ENCODE assay signal across 1 cellular context in the genomic region with DNA sequence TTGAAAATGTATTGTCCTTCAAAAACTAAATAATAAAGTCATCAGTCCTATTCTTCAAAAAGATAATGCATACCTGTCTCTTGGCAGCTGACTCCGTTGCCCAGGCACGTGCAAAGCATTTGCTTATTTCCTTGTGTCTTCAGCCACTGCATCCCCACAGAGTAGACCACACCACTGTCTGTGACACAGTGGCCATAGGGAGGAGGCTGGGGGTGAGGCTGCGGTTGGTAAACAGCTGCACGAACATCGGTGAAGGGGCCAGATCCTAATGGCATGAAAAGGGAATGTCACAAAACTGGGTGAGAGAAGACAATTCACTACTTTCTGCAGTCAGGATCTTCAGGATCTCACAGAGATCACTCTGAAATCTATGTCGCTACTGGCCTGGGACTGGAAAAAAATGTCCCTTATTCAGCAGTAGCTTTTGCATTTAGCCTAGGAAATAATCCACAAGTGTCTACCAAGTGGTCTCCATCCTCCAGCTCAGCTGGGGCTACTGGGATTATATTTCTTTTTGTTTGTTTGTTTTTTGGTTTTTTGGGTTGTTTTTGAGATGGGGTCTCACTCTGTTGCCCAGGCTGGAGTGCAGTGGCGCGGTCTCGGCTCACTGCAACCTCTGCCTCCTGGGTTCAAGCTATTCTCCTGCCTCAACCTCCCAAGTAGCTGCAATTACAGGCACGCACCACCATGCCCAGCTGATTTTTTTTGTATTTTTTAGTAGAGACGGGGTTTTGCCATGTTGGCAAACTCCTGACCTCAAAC.
TF ChIP-seq lines count a peak whose summit lies in the region.

No MANE protein-coding gene starts in this region.

TF ChIP-seq in HepG2, 621 proteins besides CTCF, POLR2A, EP300 and RAD21 (continued from another document and continues in another):
- TF ChIP-seq, protein P1, sequence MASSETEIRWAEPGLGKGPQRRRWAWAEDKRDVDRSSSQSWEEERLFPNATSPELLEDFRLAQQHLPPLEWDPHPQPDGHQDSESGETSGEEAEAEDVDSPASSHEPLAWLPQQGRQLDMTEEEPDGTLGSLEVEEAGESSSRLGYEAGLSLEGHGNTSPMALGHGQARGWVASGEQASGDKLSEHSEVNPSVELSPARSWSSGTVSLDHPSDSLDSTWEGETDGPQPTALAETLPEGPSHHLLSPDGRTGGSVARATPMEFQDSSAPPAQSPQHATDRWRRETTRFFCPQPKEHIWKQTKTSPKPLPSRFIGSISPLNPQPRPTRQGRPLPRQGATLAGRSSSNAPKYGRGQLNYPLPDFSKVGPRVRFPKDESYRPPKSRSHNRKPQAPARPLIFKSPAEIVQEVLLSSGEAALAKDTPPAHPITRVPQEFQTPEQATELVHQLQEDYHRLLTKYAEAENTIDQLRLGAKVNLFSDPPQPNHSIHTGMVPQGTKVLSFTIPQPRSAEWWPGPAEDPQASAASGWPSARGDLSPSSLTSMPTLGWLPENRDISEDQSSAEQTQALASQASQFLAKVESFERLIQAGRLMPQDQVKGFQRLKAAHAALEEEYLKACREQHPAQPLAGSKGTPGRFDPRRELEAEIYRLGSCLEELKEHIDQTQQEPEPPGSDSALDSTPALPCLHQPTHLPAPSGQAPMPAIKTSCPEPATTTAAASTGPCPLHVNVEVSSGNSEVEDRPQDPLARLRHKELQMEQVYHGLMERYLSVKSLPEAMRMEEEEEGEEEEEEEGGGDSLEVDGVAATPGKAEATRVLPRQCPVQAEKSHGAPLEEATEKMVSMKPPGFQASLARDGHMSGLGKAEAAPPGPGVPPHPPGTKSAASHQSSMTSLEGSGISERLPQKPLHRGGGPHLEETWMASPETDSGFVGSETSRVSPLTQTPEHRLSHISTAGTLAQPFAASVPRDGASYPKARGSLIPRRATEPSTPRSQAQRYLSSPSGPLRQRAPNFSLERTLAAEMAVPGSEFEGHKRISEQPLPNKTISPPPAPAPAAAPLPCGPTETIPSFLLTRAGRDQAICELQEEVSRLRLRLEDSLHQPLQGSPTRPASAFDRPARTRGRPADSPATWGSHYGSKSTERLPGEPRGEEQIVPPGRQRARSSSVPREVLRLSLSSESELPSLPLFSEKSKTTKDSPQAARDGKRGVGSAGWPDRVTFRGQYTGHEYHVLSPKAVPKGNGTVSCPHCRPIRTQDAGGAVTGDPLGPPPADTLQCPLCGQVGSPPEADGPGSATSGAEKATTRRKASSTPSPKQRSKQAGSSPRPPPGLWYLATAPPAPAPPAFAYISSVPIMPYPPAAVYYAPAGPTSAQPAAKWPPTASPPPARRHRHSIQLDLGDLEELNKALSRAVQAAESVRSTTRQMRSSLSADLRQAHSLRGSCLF (CRISPR knock-in tag; IDR thresholded peaks at IDR 0.05; ENCODE audit: borderline replicate concordance), result no peak
- TF ChIP-seq, protein P2, sequence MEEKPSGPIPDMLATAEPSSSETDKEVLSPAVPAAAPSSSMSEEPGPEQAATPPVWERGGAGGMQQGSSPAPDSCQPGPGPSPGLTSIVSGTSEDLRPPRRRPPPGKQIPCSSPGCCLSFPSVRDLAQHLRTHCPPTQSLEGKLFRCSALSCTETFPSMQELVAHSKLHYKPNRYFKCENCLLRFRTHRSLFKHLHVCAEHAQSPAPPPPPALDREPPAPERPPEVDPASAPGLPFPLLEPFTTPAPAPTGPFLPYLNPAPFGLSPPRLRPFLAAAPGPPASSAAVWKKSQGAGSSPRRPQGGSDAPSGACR (CRISPR knock-in tag; IDR thresholded peaks at IDR 0.05), result no peak
- TF ChIP-seq MYC (CRISPR knock-in tag; IDR thresholded peaks at IDR 0.05; ENCODE audit: borderline replicate concordance) (no peak; the same call in 1 of the 2 replicates), GABPA (IDR thresholded peaks at IDR 0.05; ENCODE audit: low read depth, low read length) (no peak), GABPA (CRISPR knock-in tag; IDR thresholded peaks at IDR 0.05; ENCODE audit: low read depth) (no peak), FOXA3 (CRISPR knock-in tag; IDR thresholded peaks at IDR 0.05) (peak; percentile 51; the same call in 1 of the 2 replicates), BCL6 (CRISPR knock-in tag; IDR thresholded peaks at IDR 0.05) (no peak), NONO (IDR thresholded peaks at IDR 0.05) (no peak), NONO (CRISPR knock-in tag; conservative IDR thresholded peaks at IDR 0.05) (peak; percentile 47), FOXO1 (CRISPR knock-in tag; IDR thresholded peaks at IDR 0.05) (no peak), SYNCRIP (IDR thresholded peaks at IDR 0.05; ENCODE audit: insufficient read depth, low read depth, low read length) (no peak), LCORL (IDR thresholded peaks at IDR 0.05) (no peak), LCORL (CRISPR knock-in tag; IDR thresholded peaks at IDR 0.05) (no peak), NCOA5 (CRISPR knock-in tag; IDR thresholded peaks at IDR 0.05) (no peak), SIN3B (IDR thresholded peaks at IDR 0.05; ENCODE audit: low read length) (no peak), ZBTB20 (CRISPR knock-in tag; IDR thresholded peaks at IDR 0.05; ENCODE audit: borderline replicate concordance, low read depth) (no peak), HOXA3 (CRISPR knock-in tag; IDR thresholded peaks at IDR 0.05) (no peak), ZNF143 (CRISPR knock-in tag; IDR thresholded peaks at IDR 0.05) (no peak), SUZ12 (IDR thresholded peaks at IDR 0.05; ENCODE audit: low read depth, low read length) (no peak), NFKBIZ (CRISPR knock-in tag; IDR thresholded peaks at IDR 0.05) (no peak), ZNF367 (CRISPR knock-in tag; IDR thresholded peaks at IDR 0.05; ENCODE audit: borderline replicate concordance) (no peak), BRD4 (CRISPR knock-in tag; IDR thresholded peaks at IDR 0.05) (no peak), ZNF850 (CRISPR knock-in tag; conservative IDR thresholded peaks at IDR 0.05) (no peak)
- TF ChIP-seq, protein P3, sequence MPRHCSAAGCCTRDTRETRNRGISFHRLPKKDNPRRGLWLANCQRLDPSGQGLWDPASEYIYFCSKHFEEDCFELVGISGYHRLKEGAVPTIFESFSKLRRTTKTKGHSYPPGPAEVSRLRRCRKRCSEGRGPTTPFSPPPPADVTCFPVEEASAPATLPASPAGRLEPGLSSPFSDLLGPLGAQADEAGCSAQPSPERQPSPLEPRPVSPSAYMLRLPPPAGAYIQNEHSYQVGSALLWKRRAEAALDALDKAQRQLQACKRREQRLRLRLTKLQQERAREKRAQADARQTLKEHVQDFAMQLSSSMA (CRISPR knock-in tag; IDR thresholded peaks at IDR 0.05), result no peak
- TF ChIP-seq, protein P4, sequence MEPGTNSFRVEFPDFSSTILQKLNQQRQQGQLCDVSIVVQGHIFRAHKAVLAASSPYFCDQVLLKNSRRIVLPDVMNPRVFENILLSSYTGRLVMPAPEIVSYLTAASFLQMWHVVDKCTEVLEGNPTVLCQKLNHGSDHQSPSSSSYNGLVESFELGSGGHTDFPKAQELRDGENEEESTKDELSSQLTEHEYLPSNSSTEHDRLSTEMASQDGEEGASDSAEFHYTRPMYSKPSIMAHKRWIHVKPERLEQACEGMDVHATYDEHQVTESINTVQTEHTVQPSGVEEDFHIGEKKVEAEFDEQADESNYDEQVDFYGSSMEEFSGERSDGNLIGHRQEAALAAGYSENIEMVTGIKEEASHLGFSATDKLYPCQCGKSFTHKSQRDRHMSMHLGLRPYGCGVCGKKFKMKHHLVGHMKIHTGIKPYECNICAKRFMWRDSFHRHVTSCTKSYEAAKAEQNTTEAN (CRISPR knock-in tag; conservative IDR thresholded peaks at IDR 0.05), result no peak
- TF ChIP-seq, protein P5, sequence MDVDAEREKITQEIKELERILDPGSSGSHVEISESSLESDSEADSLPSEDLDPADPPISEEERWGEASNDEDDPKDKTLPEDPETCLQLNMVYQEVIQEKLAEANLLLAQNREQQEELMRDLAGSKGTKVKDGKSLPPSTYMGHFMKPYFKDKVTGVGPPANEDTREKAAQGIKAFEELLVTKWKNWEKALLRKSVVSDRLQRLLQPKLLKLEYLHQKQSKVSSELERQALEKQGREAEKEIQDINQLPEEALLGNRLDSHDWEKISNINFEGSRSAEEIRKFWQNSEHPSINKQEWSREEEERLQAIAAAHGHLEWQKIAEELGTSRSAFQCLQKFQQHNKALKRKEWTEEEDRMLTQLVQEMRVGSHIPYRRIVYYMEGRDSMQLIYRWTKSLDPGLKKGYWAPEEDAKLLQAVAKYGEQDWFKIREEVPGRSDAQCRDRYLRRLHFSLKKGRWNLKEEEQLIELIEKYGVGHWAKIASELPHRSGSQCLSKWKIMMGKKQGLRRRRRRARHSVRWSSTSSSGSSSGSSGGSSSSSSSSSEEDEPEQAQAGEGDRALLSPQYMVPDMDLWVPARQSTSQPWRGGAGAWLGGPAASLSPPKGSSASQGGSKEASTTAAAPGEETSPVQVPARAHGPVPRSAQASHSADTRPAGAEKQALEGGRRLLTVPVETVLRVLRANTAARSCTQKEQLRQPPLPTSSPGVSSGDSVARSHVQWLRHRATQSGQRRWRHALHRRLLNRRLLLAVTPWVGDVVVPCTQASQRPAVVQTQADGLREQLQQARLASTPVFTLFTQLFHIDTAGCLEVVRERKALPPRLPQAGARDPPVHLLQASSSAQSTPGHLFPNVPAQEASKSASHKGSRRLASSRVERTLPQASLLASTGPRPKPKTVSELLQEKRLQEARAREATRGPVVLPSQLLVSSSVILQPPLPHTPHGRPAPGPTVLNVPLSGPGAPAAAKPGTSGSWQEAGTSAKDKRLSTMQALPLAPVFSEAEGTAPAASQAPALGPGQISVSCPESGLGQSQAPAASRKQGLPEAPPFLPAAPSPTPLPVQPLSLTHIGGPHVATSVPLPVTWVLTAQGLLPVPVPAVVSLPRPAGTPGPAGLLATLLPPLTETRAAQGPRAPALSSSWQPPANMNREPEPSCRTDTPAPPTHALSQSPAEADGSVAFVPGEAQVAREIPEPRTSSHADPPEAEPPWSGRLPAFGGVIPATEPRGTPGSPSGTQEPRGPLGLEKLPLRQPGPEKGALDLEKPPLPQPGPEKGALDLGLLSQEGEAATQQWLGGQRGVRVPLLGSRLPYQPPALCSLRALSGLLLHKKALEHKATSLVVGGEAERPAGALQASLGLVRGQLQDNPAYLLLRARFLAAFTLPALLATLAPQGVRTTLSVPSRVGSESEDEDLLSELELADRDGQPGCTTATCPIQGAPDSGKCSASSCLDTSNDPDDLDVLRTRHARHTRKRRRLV (CRISPR knock-in tag; IDR thresholded peaks at IDR 0.05), result no peak
- TF ChIP-seq, protein P6, sequence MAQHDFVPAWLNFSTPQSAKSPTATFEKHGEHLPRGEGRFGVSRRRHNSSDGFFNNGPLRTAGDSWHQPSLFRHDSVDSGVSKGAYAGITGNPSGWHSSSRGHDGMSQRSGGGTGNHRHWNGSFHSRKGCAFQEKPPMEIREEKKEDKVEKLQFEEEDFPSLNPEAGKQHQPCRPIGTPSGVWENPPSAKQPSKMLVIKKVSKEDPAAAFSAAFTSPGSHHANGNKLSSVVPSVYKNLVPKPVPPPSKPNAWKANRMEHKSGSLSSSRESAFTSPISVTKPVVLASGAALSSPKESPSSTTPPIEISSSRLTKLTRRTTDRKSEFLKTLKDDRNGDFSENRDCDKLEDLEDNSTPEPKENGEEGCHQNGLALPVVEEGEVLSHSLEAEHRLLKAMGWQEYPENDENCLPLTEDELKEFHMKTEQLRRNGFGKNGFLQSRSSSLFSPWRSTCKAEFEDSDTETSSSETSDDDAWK (CRISPR knock-in tag; IDR thresholded peaks at IDR 0.05), result no peak
- TF ChIP-seq, protein P7, sequence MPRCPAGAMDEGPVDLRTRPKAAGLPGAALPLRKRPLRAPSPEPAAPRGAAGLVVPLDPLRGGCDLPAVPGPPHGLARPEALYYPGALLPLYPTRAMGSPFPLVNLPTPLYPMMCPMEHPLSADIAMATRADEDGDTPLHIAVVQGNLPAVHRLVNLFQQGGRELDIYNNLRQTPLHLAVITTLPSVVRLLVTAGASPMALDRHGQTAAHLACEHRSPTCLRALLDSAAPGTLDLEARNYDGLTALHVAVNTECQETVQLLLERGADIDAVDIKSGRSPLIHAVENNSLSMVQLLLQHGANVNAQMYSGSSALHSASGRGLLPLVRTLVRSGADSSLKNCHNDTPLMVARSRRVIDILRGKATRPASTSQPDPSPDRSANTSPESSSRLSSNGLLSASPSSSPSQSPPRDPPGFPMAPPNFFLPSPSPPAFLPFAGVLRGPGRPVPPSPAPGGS (CRISPR knock-in tag; IDR thresholded peaks at IDR 0.05), result no peak
- TF ChIP-seq, protein P8, sequence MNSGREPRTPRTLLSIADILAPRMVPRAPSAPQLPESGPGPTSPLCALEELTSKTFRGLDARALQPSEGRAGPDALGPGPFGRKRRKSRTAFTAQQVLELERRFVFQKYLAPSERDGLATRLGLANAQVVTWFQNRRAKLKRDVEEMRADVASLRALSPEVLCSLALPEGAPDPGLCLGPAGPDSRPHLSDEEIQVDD (CRISPR knock-in tag; IDR thresholded peaks at IDR 0.05; ENCODE audit: borderline replicate concordance), result no peak
- TF ChIP-seq, protein P9, sequence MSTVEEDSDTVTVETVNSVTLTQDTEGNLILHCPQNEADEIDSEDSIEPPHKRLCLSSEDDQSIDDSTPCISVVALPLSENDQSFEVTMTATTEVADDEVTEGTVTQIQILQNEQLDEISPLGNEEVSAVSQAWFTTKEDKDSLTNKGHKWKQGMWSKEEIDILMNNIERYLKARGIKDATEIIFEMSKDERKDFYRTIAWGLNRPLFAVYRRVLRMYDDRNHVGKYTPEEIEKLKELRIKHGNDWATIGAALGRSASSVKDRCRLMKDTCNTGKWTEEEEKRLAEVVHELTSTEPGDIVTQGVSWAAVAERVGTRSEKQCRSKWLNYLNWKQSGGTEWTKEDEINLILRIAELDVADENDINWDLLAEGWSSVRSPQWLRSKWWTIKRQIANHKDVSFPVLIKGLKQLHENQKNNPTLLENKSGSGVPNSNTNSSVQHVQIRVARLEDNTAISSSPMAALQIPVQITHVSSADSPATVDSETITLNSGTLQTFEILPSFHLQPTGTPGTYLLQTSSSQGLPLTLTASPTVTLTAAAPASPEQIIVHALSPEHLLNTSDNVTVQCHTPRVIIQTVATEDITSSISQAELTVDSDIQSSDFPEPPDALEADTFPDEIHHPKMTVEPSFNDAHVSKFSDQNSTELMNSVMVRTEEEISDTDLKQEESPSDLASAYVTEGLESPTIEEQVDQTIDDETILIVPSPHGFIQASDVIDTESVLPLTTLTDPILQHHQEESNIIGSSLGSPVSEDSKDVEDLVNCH (CRISPR knock-in tag; IDR thresholded peaks at IDR 0.05), result no peak
- TF ChIP-seq, protein P10, sequence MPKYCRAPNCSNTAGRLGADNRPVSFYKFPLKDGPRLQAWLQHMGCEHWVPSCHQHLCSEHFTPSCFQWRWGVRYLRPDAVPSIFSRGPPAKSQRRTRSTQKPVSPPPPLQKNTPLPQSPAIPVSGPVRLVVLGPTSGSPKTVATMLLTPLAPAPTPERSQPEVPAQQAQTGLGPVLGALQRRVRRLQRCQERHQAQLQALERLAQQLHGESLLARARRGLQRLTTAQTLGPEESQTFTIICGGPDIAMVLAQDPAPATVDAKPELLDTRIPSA (CRISPR knock-in tag; IDR thresholded peaks at IDR 0.05; ENCODE audit: borderline replicate concordance), result no peak
- TF ChIP-seq, protein P11, sequence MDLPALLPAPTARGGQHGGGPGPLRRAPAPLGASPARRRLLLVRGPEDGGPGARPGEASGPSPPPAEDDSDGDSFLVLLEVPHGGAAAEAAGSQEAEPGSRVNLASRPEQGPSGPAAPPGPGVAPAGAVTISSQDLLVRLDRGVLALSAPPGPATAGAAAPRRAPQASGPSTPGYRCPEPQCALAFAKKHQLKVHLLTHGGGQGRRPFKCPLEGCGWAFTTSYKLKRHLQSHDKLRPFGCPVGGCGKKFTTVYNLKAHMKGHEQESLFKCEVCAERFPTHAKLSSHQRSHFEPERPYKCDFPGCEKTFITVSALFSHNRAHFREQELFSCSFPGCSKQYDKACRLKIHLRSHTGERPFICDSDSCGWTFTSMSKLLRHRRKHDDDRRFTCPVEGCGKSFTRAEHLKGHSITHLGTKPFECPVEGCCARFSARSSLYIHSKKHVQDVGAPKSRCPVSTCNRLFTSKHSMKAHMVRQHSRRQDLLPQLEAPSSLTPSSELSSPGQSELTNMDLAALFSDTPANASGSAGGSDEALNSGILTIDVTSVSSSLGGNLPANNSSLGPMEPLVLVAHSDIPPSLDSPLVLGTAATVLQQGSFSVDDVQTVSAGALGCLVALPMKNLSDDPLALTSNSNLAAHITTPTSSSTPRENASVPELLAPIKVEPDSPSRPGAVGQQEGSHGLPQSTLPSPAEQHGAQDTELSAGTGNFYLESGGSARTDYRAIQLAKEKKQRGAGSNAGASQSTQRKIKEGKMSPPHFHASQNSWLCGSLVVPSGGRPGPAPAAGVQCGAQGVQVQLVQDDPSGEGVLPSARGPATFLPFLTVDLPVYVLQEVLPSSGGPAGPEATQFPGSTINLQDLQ (CRISPR knock-in tag; IDR thresholded peaks at IDR 0.05), result no peak
